14 cellular contexts compared by ENCODE assay signal in the genomic region with DNA sequence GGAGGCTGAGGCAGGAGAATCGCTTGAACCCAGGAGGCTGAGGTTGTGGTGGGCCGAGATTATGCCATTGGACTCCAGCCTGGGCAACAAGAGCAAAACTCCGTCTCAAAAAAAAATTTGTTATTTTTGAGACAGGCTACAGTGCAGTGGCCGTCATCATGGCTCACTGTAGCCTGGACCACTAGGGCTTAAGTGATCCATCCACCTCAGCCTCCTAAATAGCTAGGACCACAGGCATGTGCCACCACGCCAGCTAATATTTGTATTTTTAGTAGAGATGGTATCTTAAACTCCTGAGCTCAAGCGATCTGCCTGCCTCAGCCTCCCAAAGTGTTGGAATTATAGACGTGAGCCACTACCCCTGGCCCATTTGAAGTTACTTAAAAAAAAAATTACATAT. TPM values are rescaled to one million over a fixed set of nuclear protein-coding genes. Genes with fewer than 3 reads are reported as not detected.
DNase-seq lines count a peak whose midpoint lies in the region; ATAC-seq, FAIRE-seq and TF ChIP-seq lines count a peak whose summit lies in the region.
"Had no signal": no experiment of that assay in that cellular context is flagged by ENCODE, and none has a peak within 500 bp of the region (broad histone marks: within the 10 kb centered on the region; RNA-seq: fewer than 3 reads in every experiment).

No MANE protein-coding gene starts in this region.

- no peak overlapping the region for H3K23ac ChIP-seq in IMR-90 (ENCODE audit: low read depth, low read length)
- no peak overlapping the region for H3K23ac ChIP-seq in H1 (ENCODE audit: insufficient read length)

- TF ChIP-seq POLR2A in IMR-90 (IDR thresholded peaks at IDR 0.05; ENCODE audit: low read depth, low read length) (no peak), H1 (IDR thresholded peaks at IDR 0.05; ENCODE audit: control extremely low read depth in 1 of 2, low read depth in 2 of 2, low read length in 2 of 2) (no peak), upper lobe of left lung (IDR thresholded peaks at IDR 0.05) (no peak), GM12891 (IDR thresholded peaks at IDR 0.05; ENCODE audit: low read depth, low read length) (no peak)

- intact Hi-C loops in IMR-90 (cut with micrococcal nuclease) = loop anchor here (2.0 to 5.0 kb wide), 2 partner anchors 51 to 70 kb away; a partner anchor contains a TSS

- no peak overlapping the region for H2BK12ac ChIP-seq in H1 (ENCODE audit: low read depth, low read length)

- H2BK120ac ChIP-seq in IMR-90 (ENCODE audit: low read depth, low read length) = no peak overlapping the region
- H2BK120ac ChIP-seq in H1 (replicated peaks; ENCODE audit: low read depth, low read length) = no peak overlapping the region

- peaks cover 7% of the 10 kb centered on the region for H3K36me3 Mint-ChIP-seq in activated naive CD8-positive, alpha-beta T cell
- H3K36me3 Mint-ChIP-seq in activated naive CD8-positive, alpha-beta T cell treated with anti-CD3 and anti-CD28 coated beads for 36 hours = peaks cover 48% of the 10 kb centered on the region

- no peak overlapping the region for H3K4me3 Mint-ChIP-seq in activated naive CD8-positive, alpha-beta T cell
- no peak overlapping the region for H3K4me3 Mint-ChIP-seq in activated naive CD8-positive, alpha-beta T cell treated with anti-CD3 and anti-CD28 coated beads for 36 hours

- H2BK15ac ChIP-seq in IMR-90 (ENCODE audit: low read depth, low read length) (no peak overlapping the region), H1 (ENCODE audit: low read length) (no peak overlapping the region)

- CTCF ChIA-PET in IMR-90 (lab: Yijun Ruan, JAX) = no interaction called here
- CTCF ChIA-PET in H1 (lab: Charles Lee; ENCODE audit: partially characterized antibody) = interaction anchor here (0.6 to 1.9 kb wide), 7 partner anchors 8 to 178 kb away, joined by 3 to 6 read pairs (median 3); a partner anchor contains a TSS

- no peak overlapping the region for H3K4ac ChIP-seq in IMR-90 (ENCODE audit: low read depth, low read length)
- H3K4ac ChIP-seq in H1 (replicated peaks; ENCODE audit: insufficient read length, low read depth, low read length) = no peak overlapping the region

- H4K8ac ChIP-seq in IMR-90 (ENCODE audit: low read depth in 2 of 2, low read length in 2 of 2) = no peak overlapping the region
- no peak overlapping the region for H4K8ac ChIP-seq in H1 (ENCODE audit: extremely low read depth, insufficient read depth, low read length)

- TF ChIP-seq RAD21 in IMR-90 (IDR thresholded peaks at IDR 0.05; ENCODE audit: low read length) = no peak
- no peak for TF ChIP-seq RAD21 in H1 (IDR thresholded peaks at IDR 0.05 in 1 of 2, conservative IDR thresholded peaks at IDR 0.05 in 1 of 2; ENCODE audit: low read depth in 2 of 2, low read length in 2 of 2)

- H2BK20ac ChIP-seq in IMR-90 (ENCODE audit: low read depth, low read length) (no peak overlapping the region), H1 (ENCODE audit: low read length) (no peak overlapping the region)

- in situ Hi-C loops in IMR-90 (cut with MboI; ENCODE audit: low sequenced_read_pairs) = no loop called here

- no peak overlapping the region for H3K27ac ChIP-seq in IMR-90 (ENCODE audit: insufficient read depth, low read length)
- H3K27ac ChIP-seq in H1 (ENCODE audit: low read depth, low read length) = no peak overlapping the region
- H3K27ac ChIP-seq in upper lobe of left lung = no peak overlapping the region

- H3K27ac Mint-ChIP-seq in activated naive CD8-positive, alpha-beta T cell = peak overlapping the region; percentile 22
- no peak overlapping the region for H3K27ac Mint-ChIP-seq in activated naive CD8-positive, alpha-beta T cell treated with anti-CD3 and anti-CD28 coated beads for 36 hours

- no peaks in the 10 kb centered on the region for H3K27me3 ChIP-seq in IMR-90 (ENCODE audit: control insufficient read depth, insufficient read depth, low read length)
- H3K27me3 ChIP-seq in H1 (replicated peaks in 1 of 4; ENCODE audit: control insufficient read depth in 3 of 4, extremely low read depth in 1 of 4, insufficient read depth in 3 of 4, low read length in 3 of 4) = no peaks in the 10 kb centered on the region
- no peaks in the 10 kb centered on the region for H3K27me3 ChIP-seq in upper lobe of left lung
- H3K27me3 ChIP-seq: BE2C had no signal

- H2BK5ac ChIP-seq in IMR-90 (ENCODE audit: low read depth, low read length, poor library complexity, severe bottlenecking) (no peak overlapping the region), H1 (ENCODE audit: low read depth, low read length) (no peak overlapping the region)

- dilution Hi-C loops in IMR-90 (cut with HindIII; ENCODE audit: low sequenced_read_pairs, unreplicated experiment) = no loop called here

- FAIRE-seq in H1 (lab: Jason Lieb, UNC) (no peak), GM12891 (lab: Jason Lieb, UNC) (no peak)

- no peak overlapping the region for H2AFZ ChIP-seq in IMR-90 (replicated peaks; ENCODE audit: low read length, poor library complexity)
- H2AFZ ChIP-seq in H1 (ENCODE audit: low read length) = no peak overlapping the region

- peaks cover 38% of the 10 kb centered on the region for H4K20me1 ChIP-seq in IMR-90 (ENCODE audit: insufficient read depth, low read length)
- H4K20me1 ChIP-seq in H1 (replicated peaks in 1 of 2; ENCODE audit: control insufficient read depth in 1 of 2, insufficient read depth in 2 of 2, low read length in 2 of 2) = peaks cover 22 to 27% of the 10 kb centered on the region in 2 experiments

- no peak for TF ChIP-seq EP300 in H1 (IDR thresholded peaks at IDR 0.05; ENCODE audit: borderline replicate concordance in 1 of 2, low read depth in 2 of 2, low read length in 2 of 2)
- TF ChIP-seq EP300 in upper lobe of left lung (IDR thresholded peaks at IDR 0.05) = no peak

- DNase-seq in activated naive CD8-positive, alpha-beta T cell treated with anti-CD3 and anti-CD28 coated beads for 36 hours = no peak
- DNase-seq in IMR-90 (no peak), H1 (ENCODE audit: low read depth in 1 of 2, low spot score in 2 of 2) (no peak), upper lobe of left lung (no peak), GM12891 (ENCODE audit: insufficient read length, low spot score) (no peak), globus pallidus (ENCODE audit: low spot score) (no peak)
- DNase-seq: BE2C, GM23248, Right ventricle myocardium superior had no signal

- WGBS in IMR-90 (ENCODE audit: extremely low coverage in 2 of 2, insufficient read length in 1 of 2), 2 experiments = no CpG with 5 or more reads among the region's 7 CpGs
- 79% methylated on average over 7 of the region's 7 CpGs; no CpG with 5 or more reads in 1 of the 2 experiments for WGBS in H1 (ENCODE audit: extremely low coverage in 1 of 2, insufficient coverage in 1 of 2, insufficient read length in 1 of 2, insufficient replicate concordance in 2 of 2, low coverage in 1 of 2, low lambda C conversion rate in 2 of 2, missing lambda C conversion rate in 1 of 2), 2 experiments
- 91 to 93% methylated on average over 7 of the region's 7 CpGs for WGBS in upper lobe of left lung, 2 donors

- H2AK5ac ChIP-seq in IMR-90 (ENCODE audit: low read depth, low read length) = peak overlapping the region; percentile 35; the same call in 1 of the 2 replicates
- 0 out of 2 replicates have a peak overlapping the region, but pooled peaks have one; percentile 90 for H2AK5ac ChIP-seq in H1 (ENCODE audit: low read depth, low read length)

- H3K18ac ChIP-seq in IMR-90 (ENCODE audit: low read depth, low read length) (no peak overlapping the region), H1 (ENCODE audit: extremely low read depth, low read length) (no peak overlapping the region)

- no TSS peak for BruUV-seq in IMR-90 (replicated peaks; lab: Mats Ljungman, UMichigan)

- no peaks in the 10 kb centered on the region for H3K9me3 Mint-ChIP-seq in activated naive CD8-positive, alpha-beta T cell (ENCODE audit: low read depth)
- H3K9me3 Mint-ChIP-seq in activated naive CD8-positive, alpha-beta T cell treated with anti-CD3 and anti-CD28 coated beads for 36 hours = no peaks in the 10 kb centered on the region
- H3K9me3 Mint-ChIP-seq: IgD-negative memory B cell had no signal

- no peak overlapping the region for H3K56ac ChIP-seq in IMR-90 (ENCODE audit: extremely low read depth, insufficient read depth, low read length)
- no peak overlapping the region for H3K56ac ChIP-seq in H1 (replicated peaks; ENCODE audit: insufficient read length, low read depth, low read length)

- ATAC-seq in IMR-90 (ENCODE audit: low read depth) (no peak), upper lobe of left lung (ENCODE audit: low FRiP score in 2 of 2) (no peak)

- H3K4me3 ChIP-seq in IMR-90 (ENCODE audit: insufficient read depth, low read depth, low read length) (no peak overlapping the region), H1 (ENCODE audit: extremely low read depth in 1 of 4, insufficient read depth in 2 of 4, low read depth in 3 of 4, low read length in 4 of 4) (no peak overlapping the region), upper lobe of left lung (no peak overlapping the region)

- H3K79me2 ChIP-seq in H1 (ENCODE audit: control insufficient read depth in 1 of 2, insufficient read depth in 2 of 2, low read length in 2 of 2) = peaks cover 20 to 36% of the 10 kb centered on the region in 2 experiments

- peaks cover 16 to 37% of the 10 kb centered on the region in 2 experiments for H3K79me1 ChIP-seq in IMR-90 (ENCODE audit: low read depth in 1 of 2, low read length in 2 of 2)
- H3K79me1 ChIP-seq in H1 (ENCODE audit: low read depth, low read length) = peaks cover 7% of the 10 kb centered on the region; the same call in 1 of the 2 replicates

- POLR2A ChIA-PET in IMR-90 (lab: Charles Lee; ENCODE audit: unreplicated experiment) (no interaction called here), H1 (lab: Charles Lee; ENCODE audit: partially characterized antibody) (interaction anchor here (0.6 to 57.6 kb wide), 11 partner anchors 9 to 130 kb away, joined by 3 to 3397 read pairs (median 4); a partner anchor contains a TSS)

- H3K36me3 ChIP-seq in IMR-90 (ENCODE audit: control insufficient read depth, insufficient read depth, low read length) = peaks cover 23% of the 10 kb centered on the region
- H3K36me3 ChIP-seq in H1 (ENCODE audit: control insufficient read depth in 2 of 4, insufficient read depth in 4 of 4, low read length in 3 of 4) = peaks cover 20 to 29% (median 21%) of the 10 kb centered on the region in 4 experiments
- H3K36me3 ChIP-seq in upper lobe of left lung = peaks cover 13 to 50% (median 32%) of the 10 kb centered on the region in 4 donors

- no peaks in the 10 kb centered on the region for H3K9me1 ChIP-seq in IMR-90 (ENCODE audit: insufficient read depth, low read length)

- no peaks in the 10 kb centered on the region for H3K27me3 Mint-ChIP-seq in activated naive CD8-positive, alpha-beta T cell
- H3K27me3 Mint-ChIP-seq in activated naive CD8-positive, alpha-beta T cell treated with anti-CD3 and anti-CD28 coated beads for 36 hours = no peaks in the 10 kb centered on the region
- H3K27me3 Mint-ChIP-seq: IgD-negative memory B cell had no signal

- no peak overlapping the region for H3K14ac ChIP-seq in IMR-90 (replicated peaks; ENCODE audit: low read depth, low read length)
- no peak overlapping the region for H3K14ac ChIP-seq in H1 (ENCODE audit: insufficient read length)

- no peak overlapping the region for H2AK9ac ChIP-seq in IMR-90 (replicated peaks; ENCODE audit: low read depth, low read length, poor library complexity)

- H3K4me1 Mint-ChIP-seq in activated naive CD8-positive, alpha-beta T cell (ENCODE audit: low read depth) = peaks cover 39% of the 10 kb centered on the region
- H3K4me1 Mint-ChIP-seq in activated naive CD8-positive, alpha-beta T cell treated with anti-CD3 and anti-CD28 coated beads for 36 hours = peaks cover 33% of the 10 kb centered on the region

- H3K9ac ChIP-seq in IMR-90 (ENCODE audit: low read depth, low read length) = no peak overlapping the region
- no peak overlapping the region for H3K9ac ChIP-seq in H1 (replicated peaks in 1 of 4; ENCODE audit: extremely low read depth in 1 of 4, low read depth in 3 of 4, low read length in 3 of 4)

- H4K5ac ChIP-seq in IMR-90 (ENCODE audit: low read depth, low read length) (no peak overlapping the region), H1 (ENCODE audit: insufficient read length, low read depth, low read length) (no peak overlapping the region)

- peaks cover 7% of the 10 kb centered on the region for H3K23me2 ChIP-seq in H1 (ENCODE audit: low read depth, low read length)

- H3K9me3 ChIP-seq in IMR-90 (ENCODE audit: control insufficient read depth, insufficient read depth, low read length) (no peaks in the 10 kb centered on the region), H1 (ENCODE audit: insufficient read depth in 2 of 2, low read depth in 1 of 2, low read length in 1 of 2) (no peaks in the 10 kb centered on the region), upper lobe of left lung (no peaks in the 10 kb centered on the region)
- H3K9me3 ChIP-seq: BE2C had no signal

- H3K4me2 ChIP-seq in IMR-90 (ENCODE audit: low read depth, low read length) (no peak overlapping the region), H1 (ENCODE audit: insufficient read depth in 1 of 2, low read depth in 2 of 2, low read length in 2 of 2) (no peak overlapping the region)

- H4K91ac ChIP-seq in IMR-90 (ENCODE audit: insufficient read depth, low read depth, low read length) (no peak overlapping the region), H1 (replicated peaks; ENCODE audit: insufficient read length, low read length) (no peak overlapping the region)

- TF ChIP-seq CTCF in IMR-90 (conservative IDR thresholded peaks at IDR 0.05; ENCODE audit: low read depth, low read length) = no peak
- no peak for TF ChIP-seq CTCF in H1 (IDR thresholded peaks at IDR 0.05; ENCODE audit: control extremely low read depth in 1 of 3, insufficient read depth in 1 of 3, low read depth in 1 of 3, low read length in 3 of 3)
- TF ChIP-seq CTCF in upper lobe of left lung (IDR thresholded peaks at IDR 0.05) = no peak

- H3K4me1 ChIP-seq in IMR-90 (ENCODE audit: control insufficient read depth, insufficient read depth, low read length) = peaks cover 5% of the 10 kb centered on the region
- H3K4me1 ChIP-seq in H1 (replicated peaks in 1 of 4; ENCODE audit: control insufficient read depth in 3 of 4, insufficient read depth in 4 of 4, low read length in 3 of 4) = peaks cover 0 to 8% (median 1%) of the 10 kb centered on the region in 4 experiments; a peak in 3 of 7 replicates
- H3K4me1 ChIP-seq in upper lobe of left lung = peaks cover 20 to 29% (median 25%) of the 10 kb centered on the region in 4 donors

RNA-seq across cellular contexts. Expression of a gene that starts 1.0 kb away (rescaled TPM):
- total RNA-seq in activated naive CD8-positive, alpha-beta T cell treated with anti-CD3 and anti-CD28 coated beads for 36 hours = 1,000 to 10,000 TPM; 1,052 to 1,089 TPM
- total RNA-seq in IMR-90 (2012; rRNA removed) (190 and 198 TPM in 2 replicates), upper lobe of left lung (100 to 1,000 TPM; 346 to 723 (median 513) TPM)
- polyA plus RNA-seq in IMR-90 (2012; rRNA removed) (409 and 586 TPM in 2 replicates), H1 (2011; rRNA removed) (470 and 473 TPM in 2 replicates)
- polyA plus RNA-seq in IMR-90 (2012; cell fraction: cytosol; rRNA removed) = 248 and 496 TPM in 2 replicates
- 390 and 761 TPM in 2 replicates for polyA plus RNA-seq in IMR-90 (2012; cell fraction: nucleus; rRNA removed; ENCODE audit: low replicate concordance)
- total RNA-seq in H1 (2021; fragmentation: NEBNext Ultra II Directional; extraction: Animal tissue kit (Norgen Biotek cat#: 25700)) = 1,114 and 1,123 TPM in 2 replicates
- 420 TPM for polyA plus RNA-seq in H1 (2011; cell fraction: cytosol; rRNA removed)
- polyA plus RNA-seq in H1 (2011; cell fraction: nucleus; rRNA removed) = 526 TPM
- 987 to 1,115 TPM (median 1,028 TPM) in 4 replicates for polyA plus RNA-seq in H1 (2012, experiment 1 of 2)
- 1,117 TPM for polyA plus RNA-seq in H1 (2012, experiment 2 of 2)
- 462 TPM for polyA plus RNA-seq in H1 (2013, experiment 1 of 2)
- 458 TPM for polyA plus RNA-seq in H1 (2013, experiment 2 of 2)
- 887 and 924 TPM in 2 replicates for polyA minus RNA-seq in H1 (2011; rRNA and poly(A)+ RNA removed)
- 748 TPM for polyA minus RNA-seq in H1 (2011; cell fraction: cytosol; rRNA and poly(A)+ RNA removed)
- polyA minus RNA-seq in H1 (2011; cell fraction: nucleus; rRNA and poly(A)+ RNA removed) = 484 TPM
- 546 TPM for polyA plus RNA-seq in GM12891 (2012; ENCODE audit: low read depth, missing spikeins)

RNA-seq across cellular contexts. Expression of a gene that starts 9.4 kb away (rescaled TPM):
- 100 to 1,000 TPM; 221 to 247 TPM for total RNA-seq in activated naive CD8-positive, alpha-beta T cell treated with anti-CD3 and anti-CD28 coated beads for 36 hours
- total RNA-seq in IMR-90 (2012; rRNA removed) = 25.5 and 31.4 TPM in 2 replicates
- polyA plus RNA-seq in IMR-90 (2012; rRNA removed) = 95.7 and 114 TPM in 2 replicates
- polyA plus RNA-seq in IMR-90 (2012; cell fraction: cytosol; rRNA removed) = 64.4 and 67.7 TPM in 2 replicates
- 27.8 and 46.6 TPM in 2 replicates for polyA plus RNA-seq in IMR-90 (2012; cell fraction: nucleus; rRNA removed; ENCODE audit: low replicate concordance)
- 164 and 185 TPM in 2 replicates for total RNA-seq in H1 (2021; fragmentation: NEBNext Ultra II Directional; extraction: Animal tissue kit (Norgen Biotek cat#: 25700))
- 80.4 and 82.9 TPM in 2 replicates for polyA plus RNA-seq in H1 (2011; rRNA removed)
- 86.1 TPM for polyA plus RNA-seq in H1 (2011; cell fraction: cytosol; rRNA removed)
- 58.7 TPM for polyA plus RNA-seq in H1 (2011; cell fraction: nucleus; rRNA removed)
- 198 to 336 TPM (median 208 TPM) in 4 replicates for polyA plus RNA-seq in H1 (2012, experiment 1 of 2)
- 220 TPM for polyA plus RNA-seq in H1 (2012, experiment 2 of 2)
- 264 TPM for polyA plus RNA-seq in H1 (2013, experiment 1 of 2)
- polyA plus RNA-seq in H1 (2013, experiment 2 of 2) = 272 TPM
- 56.8 and 82.3 TPM in 2 replicates for polyA minus RNA-seq in H1 (2011; rRNA and poly(A)+ RNA removed)
- 56.5 TPM for polyA minus RNA-seq in H1 (2011; cell fraction: cytosol; rRNA and poly(A)+ RNA removed)
- polyA minus RNA-seq in H1 (2011; cell fraction: nucleus; rRNA and poly(A)+ RNA removed) = 35.3 TPM
- 100 to 1,000 TPM in 3 of 6 donors, 10 to 100 TPM in 3; 81.5 to 198 (median 105) TPM for total RNA-seq in upper lobe of left lung
- 315 TPM for polyA plus RNA-seq in GM12891 (2012; ENCODE audit: low read depth, missing spikeins)

RNA-seq across cellular contexts. Expression of a gene that starts 27.3 kb away (rescaled TPM):
- total RNA-seq in activated naive CD8-positive, alpha-beta T cell treated with anti-CD3 and anti-CD28 coated beads for 36 hours = not detected
- total RNA-seq in IMR-90 (2012; rRNA removed) (not detected in 2 replicates), upper lobe of left lung (1 to 10 TPM in 1 of 6 donors, under 1 TPM in 3, not detected in 2; 0.24 to 1.0 (median 0.41) TPM)
- polyA plus RNA-seq in IMR-90 (2012; rRNA removed) (not detected in 2 replicates), H1 (2011; rRNA removed) (0.29 and 0.47 TPM in 2 replicates)
- polyA plus RNA-seq in IMR-90 (2012; cell fraction: cytosol; rRNA removed) = not detected in 2 replicates
- polyA plus RNA-seq in IMR-90 (2012; cell fraction: nucleus; rRNA removed; ENCODE audit: low replicate concordance) = 0.04 TPM in 1 of 2 replicates, not detected in the other
- 0.34 and 0.35 TPM in 2 replicates for total RNA-seq in H1 (2021; fragmentation: NEBNext Ultra II Directional; extraction: Animal tissue kit (Norgen Biotek cat#: 25700))
- polyA plus RNA-seq in H1 (2011; cell fraction: cytosol; rRNA removed) = 0.25 TPM
- polyA plus RNA-seq in H1 (2011; cell fraction: nucleus; rRNA removed) = 0.83 TPM
- 0.12 to 0.28 TPM (median 0.16 TPM) in 4 replicates for polyA plus RNA-seq in H1 (2012, experiment 1 of 2)
- polyA plus RNA-seq in H1 (2012, experiment 2 of 2) = 0.17 TPM
- 0.16 TPM for polyA plus RNA-seq in H1 (2013, experiment 1 of 2)
- not detected for polyA plus RNA-seq in H1 (2013, experiment 2 of 2)
- 0.24 and 0.54 TPM in 2 replicates for polyA minus RNA-seq in H1 (2011; rRNA and poly(A)+ RNA removed)
- not detected for polyA minus RNA-seq in H1 (2011; cell fraction: cytosol; rRNA and poly(A)+ RNA removed)
- not detected for polyA minus RNA-seq in H1 (2011; cell fraction: nucleus; rRNA and poly(A)+ RNA removed)
- polyA plus RNA-seq in GM12891 (2012; ENCODE audit: low read depth, missing spikeins) = not detected
- total RNA-seq: A673, G401, GM23248, MCF 10A, Right ventricle myocardium superior had no signal
- polyA plus RNA-seq: GM23248, IgD-negative memory B cell had no signal

RNA-seq across cellular contexts. Expression of a gene that starts 48.3 kb away (rescaled TPM):
- 1 to 10 TPM; 8.4 to 8.7 TPM for total RNA-seq in activated naive CD8-positive, alpha-beta T cell treated with anti-CD3 and anti-CD28 coated beads for 36 hours
- total RNA-seq in IMR-90 (2012; rRNA removed) (20.6 and 29.0 TPM in 2 replicates), upper lobe of left lung (10 to 100 TPM in 5 of 6 donors, 1 to 10 TPM in 1; 9.6 to 87.0 (median 17.4) TPM)
- polyA plus RNA-seq in IMR-90 (2012; rRNA removed) (48.6 and 52.5 TPM in 2 replicates), H1 (2011; rRNA removed) (42.7 and 54.1 TPM in 2 replicates)
- polyA plus RNA-seq in IMR-90 (2012; cell fraction: cytosol; rRNA removed) = 18.8 and 22.6 TPM in 2 replicates
- 284 and 449 TPM in 2 replicates for polyA plus RNA-seq in IMR-90 (2012; cell fraction: nucleus; rRNA removed; ENCODE audit: low replicate concordance)
- 21.4 and 23.4 TPM in 2 replicates for total RNA-seq in H1 (2021; fragmentation: NEBNext Ultra II Directional; extraction: Animal tissue kit (Norgen Biotek cat#: 25700))
- polyA plus RNA-seq in H1 (2011; cell fraction: cytosol; rRNA removed) = 37.7 TPM
- 232 TPM for polyA plus RNA-seq in H1 (2011; cell fraction: nucleus; rRNA removed)
- 31.0 to 35.0 TPM (median 33.4 TPM) in 4 replicates for polyA plus RNA-seq in H1 (2012, experiment 1 of 2)
- polyA plus RNA-seq in H1 (2012, experiment 2 of 2) = 14.6 TPM
- 20.2 TPM for polyA plus RNA-seq in H1 (2013, experiment 1 of 2)
- 15.6 TPM for polyA plus RNA-seq in H1 (2013, experiment 2 of 2)
- polyA minus RNA-seq in H1 (2011; rRNA and poly(A)+ RNA removed) = 28.1 and 35.5 TPM in 2 replicates
- polyA minus RNA-seq in H1 (2011; cell fraction: cytosol; rRNA and poly(A)+ RNA removed) = 16.5 TPM
- 48.2 TPM for polyA minus RNA-seq in H1 (2011; cell fraction: nucleus; rRNA and poly(A)+ RNA removed)
- 12.2 TPM for polyA plus RNA-seq in GM12891 (2012; ENCODE audit: low read depth, missing spikeins)

RNA-seq across cellular contexts. Expression of a gene that starts 50.1 kb away (rescaled TPM):
- 10 to 100 TPM; 41.0 to 47.3 TPM for total RNA-seq in activated naive CD8-positive, alpha-beta T cell treated with anti-CD3 and anti-CD28 coated beads for 36 hours
- 27.4 and 27.8 TPM in 2 replicates for total RNA-seq in IMR-90 (2012; rRNA removed)
- 46.1 and 49.6 TPM in 2 replicates for polyA plus RNA-seq in IMR-90 (2012; rRNA removed)
- 31.9 and 38.5 TPM in 2 replicates for polyA plus RNA-seq in IMR-90 (2012; cell fraction: cytosol; rRNA removed)
- 128 and 140 TPM in 2 replicates for polyA plus RNA-seq in IMR-90 (2012; cell fraction: nucleus; rRNA removed; ENCODE audit: low replicate concordance)
- 66.1 and 69.9 TPM in 2 replicates for total RNA-seq in H1 (2021; fragmentation: NEBNext Ultra II Directional; extraction: Animal tissue kit (Norgen Biotek cat#: 25700))
- polyA plus RNA-seq in H1 (2011; rRNA removed) = 122 and 135 TPM in 2 replicates
- 116 TPM for polyA plus RNA-seq in H1 (2011; cell fraction: cytosol; rRNA removed)
- 195 TPM for polyA plus RNA-seq in H1 (2011; cell fraction: nucleus; rRNA removed)
- 62.0 to 84.4 TPM (median 79.7 TPM) in 4 replicates for polyA plus RNA-seq in H1 (2012, experiment 1 of 2)
- polyA plus RNA-seq in H1 (2012, experiment 2 of 2) = 104 TPM
- polyA plus RNA-seq in H1 (2013, experiment 1 of 2) = 41.8 TPM
- polyA plus RNA-seq in H1 (2013, experiment 2 of 2) = 36.4 TPM
- polyA minus RNA-seq in H1 (2011; rRNA and poly(A)+ RNA removed) = 42.1 and 48.2 TPM in 2 replicates
- 38.6 TPM for polyA minus RNA-seq in H1 (2011; cell fraction: cytosol; rRNA and poly(A)+ RNA removed)
- 65.6 TPM for polyA minus RNA-seq in H1 (2011; cell fraction: nucleus; rRNA and poly(A)+ RNA removed)
- total RNA-seq in upper lobe of left lung = 10 to 100 TPM; 25.4 to 74.4 (median 36.8) TPM
- polyA plus RNA-seq in GM12891 (2012; ENCODE audit: low read depth, missing spikeins) = 28.3 TPM
